ENCODE assay signal across 8 cellular contexts in genomic region chr1:160834945-160835565, GRCh38. TPM values are rescaled to one million over a fixed set of nuclear protein-coding genes. Genes with fewer than 3 reads are reported as not detected.
A peak's percentile ranks its signal among the peaks of the same experiment; 100 is the strongest.
DNase-seq lines count a peak whose midpoint lies in the region; ATAC-seq and TF ChIP-seq lines count a peak whose summit lies in the region.

No MANE protein-coding gene starts in this region.

- peaks cover 22% of the 10 kb centered on the region for H3K27me3 Mint-ChIP-seq in HFFc6 (ENCODE audit: insufficient read depth)

- peaks cover 6% of the 10 kb centered on the region for H3K4me1 Mint-ChIP-seq in HFFc6 (ENCODE audit: low read depth)

- DNase-seq in DMS114 treated with DMSO at 0.1 percent for 48 hours (lab: John Stamatoyannopoulos, UW; ENCODE audit: unreplicated experiment) (peak; percentile 35), HFFc6 (peak; percentile 32), SJCRH30 (peak; percentile 13 to 59), cardiac fibroblast (ENCODE audit: low read depth in 2 of 2) (peak; percentile 12 to 54), mucosa of descending colon (peak in 1 of 3 donors; percentile 69), retina (no peak), sciatic nerve (ENCODE audit: low spot score) (no peak)

- no peak overlapping the region for H3K27ac Mint-ChIP-seq in HFFc6

- H3K27me3 ChIP-seq in SJCRH30, result no peaks in the 10 kb centered on the region

- H3K27ac ChIP-seq in SJCRH30, result no peak overlapping the region

- H3K4me3 ChIP-seq in SJCRH30 (no peak overlapping the region), cardiac fibroblast (replicated peaks in 1 of 2; ENCODE audit: low read depth in 2 of 2, low read length in 2 of 2) (no peak overlapping the region), mucosa of descending colon (no peak overlapping the region)

- H3K36me3 Mint-ChIP-seq in HFFc6 (ENCODE audit: low read depth), result no peaks in the 10 kb centered on the region

- H3K4me1 ChIP-seq in SJCRH30 (no peaks in the 10 kb centered on the region), mucosa of descending colon (ENCODE audit: low read depth) (no peaks in the 10 kb centered on the region)

- no peaks in the 10 kb centered on the region for H3K9me3 Mint-ChIP-seq in HFFc6

- H3K9me3 ChIP-seq in SJCRH30 (replicated peaks) (no peaks in the 10 kb centered on the region), mucosa of descending colon (no peaks in the 10 kb centered on the region)

- no peak overlapping the region for H3K4me3 Mint-ChIP-seq in HFFc6

- intact Hi-C loops in mucosa of descending colon (cut with DNase I, micrococcal nuclease), result loop anchor here in 1 of 2 donors (5.0 kb wide), 1 partner anchor 117 kb away; the partner anchor contains the start of gene ITLN2
- intact Hi-C loops in sciatic nerve (cut with DNase I), result no loop called here

- H3K36me3 ChIP-seq in SJCRH30 (no peaks in the 10 kb centered on the region), mucosa of descending colon (ENCODE audit: low read depth) (no peaks in the 10 kb centered on the region)

- peak; percentile 35 for ATAC-seq in mucosa of descending colon
- no peak for ATAC-seq in HG02938 (IDR thresholded peaks at IDR 0.05; ENCODE audit: unreplicated experiment)
- ATAC-seq in sciatic nerve, result no peak

- TF ChIP-seq CTCF in HFFc6 (IDR thresholded peaks at IDR 0.05) (peak; percentile 96), cardiac fibroblast (IDR thresholded peaks at IDR 0.05; ENCODE audit: low read depth, low read length) (peak; percentile 25), mucosa of descending colon (IDR thresholded peaks at IDR 0.05) (peak; percentile 33)

RNA-seq across cellular contexts. Expression of gene CD244, which starts 27.6 kb away (rescaled TPM):
- total RNA-seq in HFFc6 (2021; fragmentation: NEBNext Ultra II Directional; extraction: Animal tissue kit (Norgen Biotek cat#: 25700)), result not detected
- not detected in 2 replicates for total RNA-seq in SJCRH30 (2014; rRNA removed; shearing (Covaris generic))
- total RNA-seq in mucosa of descending colon (1 to 10 TPM in 2 of 3 donors, under 1 TPM in 1; 0.96 to 1.4 (median 1.2) TPM), sciatic nerve (0.98 TPM)

RNA-seq across cellular contexts. Expression of gene LY9, which starts 39.1 kb away (rescaled TPM):
- total RNA-seq in HFFc6 (2021; fragmentation: NEBNext Ultra II Directional; extraction: Animal tissue kit (Norgen Biotek cat#: 25700)), result not detected
- not detected in 2 replicates for total RNA-seq in SJCRH30 (2014; rRNA removed; shearing (Covaris generic))
- total RNA-seq in mucosa of descending colon (1 to 10 TPM; 1.3 to 2.5 (median 2.3) TPM), sciatic nerve (1.2 TPM)

RNA-seq across cellular contexts. Expression of gene ITLN1, which starts 49.9 kb away (rescaled TPM):
- not detected for total RNA-seq in HFFc6 (2021; fragmentation: NEBNext Ultra II Directional; extraction: Animal tissue kit (Norgen Biotek cat#: 25700))
- not detected in 2 replicates for total RNA-seq in SJCRH30 (2014; rRNA removed; shearing (Covaris generic))
- total RNA-seq in mucosa of descending colon (100 to 1,000 TPM; 103 to 254 (median 221) TPM), sciatic nerve (1.5 TPM)

Comparison
In these comparisons a context has a peak if more than half of its experiments do, and no peak if none do; other contexts are left out.
1. DNase-seq: peak in DMS114 treated with DMSO at 0.1 percent for 48 hours (single experiment), HFFc6 (single experiment), SJCRH30 (2 of 2) and cardiac fibroblast (2 of 2); none in retina (single experiment) and sciatic nerve (single experiment).
2. CTCF ChIP-seq: peak in every context shown above with its lines; median percentile 96 in HFFc6; 33 in mucosa of descending colon; 25 in cardiac fibroblast.
3. RNA of gene ITLN1, which starts 49.9 kb away (total RNA-seq): 103 to 254 TPM in mucosa of descending colon; 1.5 TPM in sciatic nerve (single experiment), not detected in HFFc6 and not detected in SJCRH30; every median in the first group is over 10 times any median in the second.